Comparison of ENCODE assay signal across 2 cellular contexts in the genomic region with DNA sequence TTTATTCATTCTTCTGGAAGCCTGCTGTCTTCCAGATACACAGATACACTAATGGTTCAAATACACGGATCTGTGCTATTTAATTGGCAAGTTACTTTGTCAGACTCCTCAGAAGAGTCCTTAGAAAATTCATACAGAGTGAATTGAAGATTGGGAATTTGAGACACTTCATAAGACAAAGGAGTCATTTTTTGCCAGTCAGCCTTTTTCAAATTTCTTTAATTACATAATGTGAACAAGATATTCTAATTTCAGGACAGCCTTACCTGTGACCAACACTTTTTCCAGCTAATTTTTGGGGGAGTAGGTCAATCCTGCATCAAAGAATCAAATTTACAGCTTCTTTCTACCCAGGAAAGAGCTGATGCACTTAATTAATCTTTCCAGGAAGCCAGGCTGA.
TF ChIP-seq lines count a peak whose summit lies in the region.

No MANE protein-coding gene starts in this region.

TF ChIP-seq in IMR-90, 13 proteins besides CTCF, POLR2A, EP300 and RAD21:
- peak; percentile 45; the same call in 1 of the 2 replicates for TF ChIP-seq MAFK (IDR thresholded peaks at IDR 0.05; ENCODE audit: low read depth, low read length)
- no peak for TF ChIP-seq ELK1 (IDR thresholded peaks at IDR 0.05; ENCODE audit: borderline replicate concordance, low read depth, low read length)

TF ChIP-seq in K562, 482 proteins besides CTCF, POLR2A, EP300 and RAD21:
- TF ChIP-seq C11orf30 (IDR thresholded peaks at IDR 0.05; ENCODE audit: low read depth) (peak; percentile 67), ZNF778 (CRISPR knock-in tag; IDR thresholded peaks at IDR 0.05) (no peak), PRPF4 (IDR thresholded peaks at IDR 0.05; ENCODE audit: insufficient read depth, low read depth, low read length, poor library complexity, severe bottlenecking) (no peak), ZNF316 (IDR thresholded peaks at IDR 0.05) (peak; percentile 81), NCOA6 (IDR thresholded peaks at IDR 0.05) (no peak), MAFF (IDR thresholded peaks at IDR 0.05; ENCODE audit: low read length) (peak; percentile 54; the same call in 1 of the 2 replicates), E2F3 (CRISPR knock-in tag; IDR thresholded peaks at IDR 0.05) (no peak), PML (IDR thresholded peaks at IDR 0.05; ENCODE audit: low read length) (no peak), ZNF41 (CRISPR knock-in tag; conservative IDR thresholded peaks at IDR 0.05) (no peak), MAFG (tag; conservative IDR thresholded peaks at IDR 0.05) (peak; percentile 75), MAFK (IDR thresholded peaks at IDR 0.05; ENCODE audit: low read length) (peak; percentile 29; the same call in 1 of the 2 replicates)
